16 cellular contexts compared by ENCODE assay signal in the genomic region with DNA sequence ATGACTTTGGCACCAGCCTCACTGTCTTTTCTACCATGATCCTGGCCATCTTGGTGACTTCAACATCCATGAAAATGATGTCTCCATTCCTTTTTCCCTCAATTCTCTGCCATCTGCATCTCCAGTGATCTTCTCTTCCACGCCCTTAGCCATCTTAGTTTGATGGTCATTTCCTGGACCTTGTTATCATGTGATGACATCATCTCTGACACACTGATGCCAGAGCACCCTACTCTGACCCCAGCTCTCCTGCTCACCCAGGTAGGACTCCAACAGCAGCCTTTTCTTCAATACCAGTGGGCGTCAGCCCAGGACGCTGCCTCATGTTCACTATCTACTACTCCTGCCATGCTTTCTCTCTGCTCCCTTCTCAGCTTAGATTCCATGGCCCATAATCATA.
"Had no signal": no experiment of that assay in that cellular context is flagged by ENCODE, and none has a peak within 500 bp of the region (broad histone marks: within the 10 kb centered on the region; RNA-seq: fewer than 3 reads in every experiment).

No MANE protein-coding gene starts in this region.

- H3K4me3 Mint-ChIP-seq: activated CD4-positive, alpha-beta memory T cell treated with anti-CD3 and anti-CD28 coated beads for 36 hours; activated T-helper 1 cell treated with anti-CD3 and anti-CD28 coated beads, Interleukin-12 subunit alpha, Interleukin-12 subunit beta, Interleukin-2, Interleukin-4 antibody, amounts not matched to agents 30 ng/mL and 10 ng/mL and 1 ng/mL, durations not matched to agents 14 hours and 24 hours and 36 hours; naive thymus-derived CD4-positive, alpha-beta T cell; type B pancreatic cell had no signal

- H3K9me3 Mint-ChIP-seq: activated CD4-positive, alpha-beta memory T cell treated with anti-CD3 and anti-CD28 coated beads for 36 hours; activated T-helper 1 cell treated with anti-CD3 and anti-CD28 coated beads, Interleukin-12 subunit alpha, Interleukin-12 subunit beta, Interleukin-2, Interleukin-4 antibody, amounts not matched to agents 30 ng/mL and 10 ng/mL and 1 ng/mL, durations not matched to agents 14 hours and 24 hours and 36 hours; naive thymus-derived CD4-positive, alpha-beta T cell; type B pancreatic cell had no signal

- H3K27ac Mint-ChIP-seq: activated CD4-positive, alpha-beta memory T cell treated with anti-CD3 and anti-CD28 coated beads for 36 hours; activated T-helper 1 cell treated with anti-CD3 and anti-CD28 coated beads, Interleukin-12 subunit alpha, Interleukin-12 subunit beta, Interleukin-2, Interleukin-4 antibody, amounts not matched to agents 30 ng/mL and 10 ng/mL and 1 ng/mL, durations not matched to agents 14 hours and 24 hours and 36 hours; type B pancreatic cell had no signal

- H3K27me3 Mint-ChIP-seq: activated CD4-positive, alpha-beta memory T cell treated with anti-CD3 and anti-CD28 coated beads for 36 hours; naive thymus-derived CD4-positive, alpha-beta T cell; type B pancreatic cell had no signal

- DNase-seq: activated CD4-positive, alpha-beta memory T cell treated with anti-CD3 and anti-CD28 coated beads for 36 hours; activated CD8-positive, alpha-beta memory T cell treated with anti-CD3 and anti-CD28 coated beads, Interleukin-2, amount 50 U/mL, for 48 hours; activated naive CD4-positive, alpha-beta T cell; islet precursor cell; left ventricle myocardium inferior; naive thymus-derived CD4-positive, alpha-beta T cell; nucleus accumbens; stimulated activated CD4-positive, alpha-beta T cell treated with anti-CD3 and anti-CD28 coated beads, Interleukin-15, amount 100 ng/mL, for 24 hours; stimulated activated CD4-positive, alpha-beta T cell treated with anti-CD3 and anti-CD28 coated beads, Interleukin-4, amount 100 ng/mL, for 4 hours; stimulated activated CD8-positive, alpha-beta memory T cell treated with anti-CD3 and anti-CD28 coated beads, Interleukin-4, amount 100 ng/mL, for 48 hours; stimulated activated naive CD8-positive, alpha-beta T cell treated with anti-CD3 and anti-CD28 coated beads, Interleukin-15, Interleukin-2, amounts not matched to agents 100 U/mL and 50 U/mL, for 24 hours; T-helper 1 cell; T1000 had no signal

- ATAC-seq: naive thymus-derived CD4-positive, alpha-beta T cell; SK-N-SH treated with all-trans-retinoic acid at 6 μM for 48 hours; stimulated activated naive CD8-positive, alpha-beta T cell treated with anti-CD3 and anti-CD28 coated beads, Interleukin-15, Interleukin-2, amounts not matched to agents 100 U/mL and 50 U/mL, for 24 hours had no signal
